ENCODE assay signal across 1 cellular context in the genomic region with DNA sequence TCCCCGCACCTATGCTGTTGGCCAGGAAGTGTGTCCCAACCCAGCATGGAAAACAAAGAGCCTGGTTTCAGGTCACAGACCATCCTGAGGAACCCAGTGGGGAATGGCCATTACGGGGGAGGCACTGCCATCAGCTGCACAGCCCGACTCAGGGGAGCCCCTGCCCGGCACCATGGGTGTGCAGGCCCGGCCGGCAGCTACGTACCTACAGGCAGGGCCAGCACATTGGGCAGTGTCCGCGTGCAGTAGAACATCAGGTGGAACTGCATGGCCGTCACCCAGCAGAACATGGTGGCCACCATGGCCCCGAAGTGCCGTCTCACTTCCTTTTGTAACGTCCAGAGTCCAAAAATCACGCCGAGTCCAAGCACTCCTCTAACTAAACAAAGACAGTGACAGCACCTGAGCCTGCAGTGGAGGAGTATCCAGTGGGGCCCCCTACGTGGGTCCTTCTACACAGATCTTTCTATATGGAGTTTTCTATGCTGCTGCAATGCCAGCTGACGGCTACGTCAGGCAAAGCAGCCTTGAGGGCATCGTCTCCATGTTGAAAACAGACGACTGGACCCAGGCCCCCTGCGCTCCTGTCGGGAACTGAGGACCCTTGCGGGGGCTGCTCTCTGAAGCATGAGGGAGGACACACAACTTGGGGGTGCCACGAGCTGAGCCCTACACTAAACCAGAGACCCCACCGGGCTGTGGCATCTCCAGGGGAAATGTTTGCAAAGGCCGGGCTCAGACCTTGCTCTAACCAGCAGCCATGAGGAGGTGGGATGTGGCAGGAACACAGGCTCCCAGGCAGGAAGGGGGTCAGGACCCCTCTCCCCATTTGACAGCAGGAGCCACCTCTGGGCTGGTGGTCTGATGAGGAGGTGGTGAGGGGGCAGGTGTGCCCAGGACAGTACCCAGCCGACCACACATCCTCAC.
TF ChIP-seq lines count a peak whose summit lies in the region.

No MANE protein-coding gene starts in this region.

TF ChIP-seq in H1, 55 proteins besides CTCF, POLR2A, EP300 and RAD21:
- TF ChIP-seq, protein P1, sequence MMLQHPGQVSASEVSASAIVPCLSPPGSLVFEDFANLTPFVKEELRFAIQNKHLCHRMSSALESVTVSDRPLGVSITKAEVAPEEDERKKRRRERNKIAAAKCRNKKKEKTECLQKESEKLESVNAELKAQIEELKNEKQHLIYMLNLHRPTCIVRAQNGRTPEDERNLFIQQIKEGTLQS (IDR thresholded peaks at IDR 0.05; ENCODE audit: insufficient read depth, low read depth, low read length), result no peak
- no peak for TF ChIP-seq POLR2AphosphoS5 (IDR thresholded peaks at IDR 0.05; ENCODE audit: low read depth, low read length)
- TF ChIP-seq KDM5A (IDR thresholded peaks at IDR 0.05; ENCODE audit: low read length), result no peak
- TF ChIP-seq TBP (IDR thresholded peaks at IDR 0.05; ENCODE audit: low read depth, low read length), result no peak
- no peak for TF ChIP-seq TEAD4 (IDR thresholded peaks at IDR 0.05; ENCODE audit: low read depth, low read length)
- TF ChIP-seq YY1 (IDR thresholded peaks at IDR 0.05; ENCODE audit: low read depth, low read length), result no peak
- no peak for TF ChIP-seq CTBP2 (IDR thresholded peaks at IDR 0.05; ENCODE audit: borderline replicate concordance, insufficient read depth, insufficient read length, low read length)
- TF ChIP-seq ZNF274 (IDR thresholded peaks at IDR 0.05; ENCODE audit: borderline replicate concordance, extremely low read depth, low read length), result no peak
- TF ChIP-seq KDM1A (IDR thresholded peaks at IDR 0.05; ENCODE audit: borderline replicate concordance, low read length), result no peak
- no peak for TF ChIP-seq NANOG (IDR thresholded peaks at IDR 0.05; ENCODE audit: insufficient read depth, low read depth, low read length, poor library complexity, severe bottlenecking)
- TF ChIP-seq GABPA (IDR thresholded peaks at IDR 0.05; ENCODE audit: borderline replicate concordance, insufficient read depth, low read length), result no peak
- no peak for TF ChIP-seq HDAC6 (IDR thresholded peaks at IDR 0.05; ENCODE audit: low read depth, low read length)
- TF ChIP-seq TCF12 (IDR thresholded peaks at IDR 0.05; ENCODE audit: low read depth, low read length), result no peak
TF ChIP-seq in H1: peak in this region for 0.
